ENCODE assay signal across 8 cellular contexts in the genomic region with DNA sequence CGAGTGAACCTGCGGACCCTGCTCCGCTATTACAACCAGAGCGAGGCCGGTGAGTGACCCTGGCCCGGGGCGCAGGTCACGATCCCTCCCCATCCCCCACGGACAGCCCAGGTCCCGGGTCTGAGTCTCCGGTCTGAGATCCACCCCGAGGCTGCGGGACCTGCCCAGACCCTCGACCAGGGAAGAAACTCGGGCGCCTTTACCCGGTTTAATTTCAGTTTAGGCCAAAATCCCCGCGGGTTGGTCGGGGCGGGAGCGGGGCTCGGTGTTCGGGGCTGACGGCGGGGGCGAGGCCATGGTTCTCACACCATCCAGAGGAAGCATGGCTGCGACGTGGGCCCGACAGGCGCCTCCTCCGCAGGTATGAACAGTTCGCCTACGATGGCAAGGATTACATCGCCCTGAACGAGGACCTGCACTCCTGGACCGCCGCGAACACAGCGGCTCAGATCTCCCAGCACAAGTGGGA. TPM values are rescaled to one million over a fixed set of nuclear protein-coding genes. Genes with fewer than 3 reads are reported as not detected.
A peak's percentile ranks its signal among the peaks of the same experiment; 100 is the strongest.
DNase-seq lines count a peak whose midpoint lies in the region; ATAC-seq and TF ChIP-seq lines count a peak whose summit lies in the region.

No MANE protein-coding gene starts in this region.

- no peaks in the 10 kb centered on the region for H3K9me3 ChIP-seq in gastroesophageal sphincter
- H3K9me3 ChIP-seq in trophoblast cell (ENCODE audit: insufficient read depth, low read depth, low read length) = peaks cover 4% of the 10 kb centered on the region

- DNase-seq in D341Med (ENCODE audit: low spot score) = peak; percentile 33
- peak; percentile 69 for DNase-seq in activated CD8-positive, alpha-beta memory T cell treated with anti-CD3 and anti-CD28 coated beads, Interleukin-2, amount 50 U/mL, for 48 hours
- DNase-seq in trophoblast cell = no peak
- DNase-seq in NCI-H82 treated with DMSO at 0.1 percent for 48 hours (lab: John Stamatoyannopoulos, UW; ENCODE audit: unreplicated experiment) = no peak

- ATAC-seq in HG03135 (IDR thresholded peaks at IDR 0.05; ENCODE audit: unreplicated experiment) (peak; percentile 23), gastroesophageal sphincter (peak; percentile 3), GM18520 (IDR thresholded peaks at IDR 0.05; ENCODE audit: unreplicated experiment) (no peak), GM21528 (IDR thresholded peaks at IDR 0.05; ENCODE audit: low FRiP score, unreplicated experiment) (no peak)

- peak overlapping the region in 3 of 4 donors; percentile 87 to 91 (median 88) for H3K27ac ChIP-seq in gastroesophageal sphincter
- H3K27ac ChIP-seq in trophoblast cell (ENCODE audit: low read depth, low read length) = no peak overlapping the region

- no peak overlapping the region for H2BK12ac ChIP-seq in trophoblast cell (ENCODE audit: low read length)

- no peak overlapping the region for H3K14ac ChIP-seq in trophoblast cell (ENCODE audit: low read length)

- H3K79me2 ChIP-seq in trophoblast cell (ENCODE audit: control insufficient read depth, insufficient read depth, low read length, poor library complexity) = peaks cover 2% of the 10 kb centered on the region

- 93% methylated on average over 3 of the region's 40 CpGs; no CpG with 5 or more reads in 1 of the 2 donors for WGBS in gastroesophageal sphincter (ENCODE audit: low coverage in 1 of 2), 2 donors
- WGBS in trophoblast cell (ENCODE audit: extremely low coverage, insufficient coverage, insufficient read length) = no CpG with 5 or more reads among the region's 40 CpGs

- peak overlapping the region; percentile 9 for H3K18ac ChIP-seq in trophoblast cell (ENCODE audit: low read length)

- H2BK5ac ChIP-seq in trophoblast cell (ENCODE audit: low read depth, low read length, poor library complexity) = no peak overlapping the region

- no peak for TF ChIP-seq CTCF in gastroesophageal sphincter (IDR thresholded peaks at IDR 0.05)

- H3K79me1 ChIP-seq in trophoblast cell (ENCODE audit: low read length) = peaks cover 5% of the 10 kb centered on the region

- H2AK5ac ChIP-seq in trophoblast cell (ENCODE audit: low read length) = no peak overlapping the region

- peak overlapping the region; percentile 89 for H2AFZ ChIP-seq in trophoblast cell (ENCODE audit: insufficient read depth, low read length, poor library complexity)

- H3K23ac ChIP-seq in trophoblast cell (ENCODE audit: low read length) = no peak overlapping the region

- H4K8ac ChIP-seq in trophoblast cell (ENCODE audit: low read depth, low read length) = peak overlapping the region; percentile 72

- no peak overlapping the region for H3K4ac ChIP-seq in trophoblast cell (ENCODE audit: low read depth, low read length)

- H3K36me3 ChIP-seq in gastroesophageal sphincter = no peaks in the 10 kb centered on the region
- peaks cover 0 to 8% of the 10 kb centered on the region in 2 experiments for H3K36me3 ChIP-seq in trophoblast cell (ENCODE audit: control insufficient read depth in 1 of 2, insufficient read depth in 2 of 2, low read length in 2 of 2)

- TF ChIP-seq POLR2A in gastroesophageal sphincter (IDR thresholded peaks at IDR 0.05) = no peak

- H3K9ac ChIP-seq in trophoblast cell (ENCODE audit: low read length) = peak overlapping the region; percentile 72

- peaks cover 0 to 25% (median 0%) of the 10 kb centered on the region in 3 donors for H3K4me1 ChIP-seq in gastroesophageal sphincter
- peaks cover 11 to 16% of the 10 kb centered on the region in 2 experiments for H3K4me1 ChIP-seq in trophoblast cell (ENCODE audit: control insufficient read depth in 1 of 2, insufficient read depth in 2 of 2, low read length in 2 of 2)

- H4K12ac ChIP-seq in trophoblast cell (ENCODE audit: low read depth, low read length) = no peak overlapping the region

- H3K27me3 ChIP-seq in gastroesophageal sphincter = no peaks in the 10 kb centered on the region
- peaks cover 4% of the 10 kb centered on the region for H3K27me3 ChIP-seq in trophoblast cell (ENCODE audit: insufficient read depth, low read length)

- no peak for TF ChIP-seq EP300 in gastroesophageal sphincter (IDR thresholded peaks at IDR 0.05)

- H2BK120ac ChIP-seq in trophoblast cell (ENCODE audit: insufficient read depth, low read length, poor library complexity) = no peak overlapping the region

- H3K4me3 ChIP-seq in gastroesophageal sphincter = peak overlapping the region; percentile 76 to 90
- H3K4me3 ChIP-seq in trophoblast cell (ENCODE audit: low read depth, low read length) = peak overlapping the region; percentile 82

- no peak overlapping the region for H4K91ac ChIP-seq in trophoblast cell (ENCODE audit: low read depth, low read length)

- H3K4me2 ChIP-seq in trophoblast cell (ENCODE audit: low read length) = peak overlapping the region; percentile 99

RNA-seq across cellular contexts. Expression of a gene that starts 46.9 kb away (rescaled TPM):
- total RNA-seq in gastroesophageal sphincter = 10 to 100 TPM; 38.1 to 57.8 (median 45.8) TPM
- 22.7 and 23.3 TPM in 2 replicates for polyA plus RNA-seq in trophoblast cell (2013)

Comparison
In these comparisons a context has a peak if more than half of its experiments do, and no peak if none do; other contexts are left out.
1. DNase-seq: peak in D341Med (single experiment) and activated CD8-positive, alpha-beta memory T cell treated with anti-CD3 and anti-CD28 coated beads, Interleukin-2, amount 50 U/mL, for 48 hours (single experiment); none in trophoblast cell (0 of 2) and NCI-H82 treated with DMSO at 0.1 percent for 48 hours (single experiment).
2. ATAC-seq: peak in HG03135 (single experiment) and gastroesophageal sphincter (single experiment); none in GM18520 (single experiment) and GM21528 (single experiment).